In genomic region chr7:55488221-55488620, GRCh38 we compare ENCODE assay signal across 21 cellular contexts.
DNase-seq lines count a peak whose midpoint lies in the region; ATAC-seq and TF ChIP-seq lines count a peak whose summit lies in the region.
"Had no signal": no experiment of that assay in that cellular context is flagged by ENCODE, and none has a peak within 500 bp of the region (broad histone marks: within the 10 kb centered on the region; RNA-seq: fewer than 3 reads in every experiment).

No MANE protein-coding gene starts in this region.

- peaks cover 94% of the 10 kb centered on the region for H3K36me3 Mint-ChIP-seq in CD8-positive, alpha-beta T cell
- peaks cover 10% of the 10 kb centered on the region for H3K36me3 Mint-ChIP-seq in neural crest cell (ENCODE audit: low read depth)
- H3K36me3 Mint-ChIP-seq in Caco-2 (ENCODE audit: insufficient read depth, unreplicated experiment) = peaks cover 9% of the 10 kb centered on the region

- TF ChIP-seq CTCF in CD8-positive, alpha-beta T cell (IDR thresholded peaks at IDR 0.05) = no peak
- TF ChIP-seq CTCF in neural crest cell (conservative IDR thresholded peaks at IDR 0.05) = no peak
- TF ChIP-seq CTCF in Caco-2 (IDR thresholded peaks at IDR 0.05; ENCODE audit: insufficient read depth in 1 of 2, low read depth in 1 of 2, low read length in 1 of 2, severe bottlenecking in 1 of 2, unreplicated experiment in 1 of 2) = no peak

- H3K36me3 ChIP-seq in CD8-positive, alpha-beta T cell (ENCODE audit: insufficient read depth, low read length) = peaks cover 25% of the 10 kb centered on the region
- no peaks in the 10 kb centered on the region for H3K36me3 ChIP-seq in Caco-2 (ENCODE audit: control insufficient read depth, insufficient read depth, low read length)

- no peak for ATAC-seq in CD8-positive, alpha-beta T cell
- ATAC-seq: activated CD4-positive, alpha-beta T cell treated with anti-CD3 and anti-CD28 coated beads for 36 hours had no signal

- POLR2A ChIA-PET in CD8-positive, alpha-beta T cell (lab: Charles Lee) = no interaction called here
- POLR2A ChIA-PET in Caco-2 (lab: Charles Lee) = no interaction called here

- H3K4me3 ChIP-seq in CD8-positive, alpha-beta T cell (ENCODE audit: low read depth, low read length) = no peak overlapping the region
- H3K4me3 ChIP-seq in Caco-2 (ENCODE audit: low read depth, low read length) = no peak overlapping the region
- H3K4me3 ChIP-seq: SK-N-MC, upper lobe of left lung had no signal

- BruUV-seq in Caco-2 (replicated peaks; lab: Mats Ljungman, UMichigan) = no TSS peak

- H3K4me1 ChIP-seq in CD8-positive, alpha-beta T cell (ENCODE audit: insufficient read depth, low read length) = peaks cover 6% of the 10 kb centered on the region
- H3K4me1 ChIP-seq in Caco-2 = no peaks in the 10 kb centered on the region
- H3K4me1 ChIP-seq: upper lobe of left lung had no signal

- no peaks in the 10 kb centered on the region for H3K27me3 Mint-ChIP-seq in CD8-positive, alpha-beta T cell (ENCODE audit: low read depth)
- no peaks in the 10 kb centered on the region for H3K27me3 Mint-ChIP-seq in neural crest cell (ENCODE audit: low read depth)
- no peaks in the 10 kb centered on the region for H3K27me3 Mint-ChIP-seq in Caco-2 (ENCODE audit: insufficient read depth, unreplicated experiment)
- H3K27me3 Mint-ChIP-seq: activated CD4-positive, alpha-beta T cell treated with anti-CD3 and anti-CD28 coated beads for 36 hours; progenitor cell of endocrine pancreas had no signal

- CTCF ChIA-PET in CD8-positive, alpha-beta T cell (lab: Charles Lee) = interaction anchor here (1.2 kb wide), 1 partner anchor 55 kb away, joined by 3 read pairs; no protein-coding TSS in a partner anchor
- CTCF ChIA-PET in Caco-2 (lab: Charles Lee) = no interaction called here

- no peak overlapping the region for H3K4me3 Mint-ChIP-seq in CD8-positive, alpha-beta T cell
- H3K4me3 Mint-ChIP-seq in neural crest cell (no peak overlapping the region), Caco-2 (ENCODE audit: unreplicated experiment) (no peak overlapping the region)
- H3K4me3 Mint-ChIP-seq: activated CD4-positive, alpha-beta T cell treated with anti-CD3 and anti-CD28 coated beads for 36 hours; endodermal cell; HFFc6 had no signal

- peak overlapping the region; percentile 53 for H3K27ac Mint-ChIP-seq in CD8-positive, alpha-beta T cell
- H3K27ac Mint-ChIP-seq in neural crest cell (ENCODE audit: unreplicated experiment) (peak overlapping the region; percentile 81), Caco-2 (ENCODE audit: unreplicated experiment) (no peak overlapping the region)
- H3K27ac Mint-ChIP-seq: HFFc6, progenitor cell of endocrine pancreas had no signal

- H3K9me3 Mint-ChIP-seq in CD8-positive, alpha-beta T cell = no peaks in the 10 kb centered on the region
- H3K9me3 Mint-ChIP-seq in neural crest cell = no peaks in the 10 kb centered on the region
- no peaks in the 10 kb centered on the region for H3K9me3 Mint-ChIP-seq in Caco-2 (ENCODE audit: unreplicated experiment)
- H3K9me3 Mint-ChIP-seq: endodermal cell, HFFc6 had no signal

- DNase-seq in SKM-1 treated with dmso at 0.1 percent for 144 hours (lab: John Stamatoyannopoulos, UW; ENCODE audit: unreplicated experiment) = peak; percentile 10
- DNase-seq in SKM-1 (lab: John Stamatoyannopoulos, UW; ENCODE audit: unreplicated experiment) = no peak
- no peak for DNase-seq in CD8-positive, alpha-beta T cell
- peak; percentile 17 for DNase-seq in amniotic epithelial cell (ENCODE audit: low read depth)
- DNase-seq in neural crest cell (ENCODE audit: low read depth, low spot score) = no peak
- no peak for DNase-seq in NCI-H2107 (lab: John Stamatoyannopoulos, UW)
- no peak for DNase-seq in Caco-2
- DNase-seq in NCI-H2196 treated with DMSO at 0.1 percent for 48 hours (lab: John Stamatoyannopoulos, UW; ENCODE audit: unreplicated experiment) = no peak
- DNase-seq: activated CD4-positive, alpha-beta T cell treated with anti-CD3 and anti-CD28 coated beads for 36 hours; activated CD8-positive, alpha-beta memory T cell treated with anti-CD3 and anti-CD28 coated beads, Interleukin-2, amount 50 U/mL, for 4 hours; activated gamma-delta T cell treated with Interleukin-2 at 50 U/mL for 16 hours; endodermal cell; HFFc6; mammary epithelial cell; NCI-H2081 treated with DMSO at 0.1 percent for 48 hours; NCI-H524; stimulated activated CD4-positive, alpha-beta T cell treated with anti-CD3 and anti-CD28 coated beads, Interleukin-4, amount 100 ng/mL, for 1 hour; upper lobe of left lung had no signal

- H3K9me3 ChIP-seq in CD8-positive, alpha-beta T cell (ENCODE audit: low read length) = no peaks in the 10 kb centered on the region
- no peaks in the 10 kb centered on the region for H3K9me3 ChIP-seq in Caco-2
- H3K9me3 ChIP-seq: upper lobe of left lung had no signal

- intact Hi-C loops in CD8-positive, alpha-beta T cell (cut with DNase I, micrococcal nuclease) = no loop called here
- intact Hi-C loops in Caco-2 (cut with micrococcal nuclease; ENCODE audit: unreplicated experiment) = no loop called here

- no peaks in the 10 kb centered on the region for H3K27me3 ChIP-seq in CD8-positive, alpha-beta T cell (ENCODE audit: insufficient read depth, low read length)
- no peaks in the 10 kb centered on the region for H3K27me3 ChIP-seq in Caco-2 (replicated peaks; ENCODE audit: control insufficient read depth, insufficient read depth, low read length)
- H3K27me3 ChIP-seq: upper lobe of left lung had no signal

- peaks cover 45% of the 10 kb centered on the region for H3K4me1 Mint-ChIP-seq in CD8-positive, alpha-beta T cell (ENCODE audit: low read depth)
- H3K4me1 Mint-ChIP-seq in neural crest cell = peaks cover 12% of the 10 kb centered on the region
- no peaks in the 10 kb centered on the region for H3K4me1 Mint-ChIP-seq in Caco-2 (ENCODE audit: low read depth, unreplicated experiment)

- no peak overlapping the region for H3K27ac ChIP-seq in CD8-positive, alpha-beta T cell (ENCODE audit: low read depth, low read length)
- H3K27ac ChIP-seq: 22Rv1, SK-N-MC, upper lobe of left lung had no signal

Comparison
In these comparisons a context has a peak if more than half of its experiments do, and no peak if none do; other contexts are left out.
1. DNase-seq: peak in SKM-1 treated with dmso at 0.1 percent for 144 hours (single experiment) and amniotic epithelial cell (single experiment); none in SKM-1 (single experiment), CD8-positive, alpha-beta T cell (0 of 7), neural crest cell (single experiment), NCI-H2107 (single experiment), Caco-2 (0 of 2) and NCI-H2196 treated with DMSO at 0.1 percent for 48 hours (single experiment).